ENCODE assay signal across 24 cellular contexts in the genomic region with DNA sequence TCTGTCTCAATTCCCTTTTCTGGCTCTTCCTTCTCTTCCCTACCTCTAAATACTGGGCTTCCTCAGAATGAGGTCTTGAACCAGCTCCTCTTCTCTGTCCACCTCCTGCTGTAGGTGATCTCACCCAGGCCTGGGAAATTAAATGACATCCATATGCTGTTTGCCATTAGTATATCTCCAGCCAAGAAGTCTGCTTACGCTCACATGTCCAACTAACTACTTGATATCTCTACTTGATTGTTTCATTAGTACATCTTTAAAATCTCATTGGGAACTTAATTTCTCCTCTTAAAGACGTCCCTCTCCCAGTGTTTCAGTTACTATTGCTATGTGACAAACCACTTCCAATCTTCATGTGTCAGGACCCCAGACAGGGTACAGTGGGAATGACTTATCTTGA.
"Had no signal": no experiment of that assay in that cellular context is flagged by ENCODE, and none has a peak within 500 bp of the region (broad histone marks: within the 10 kb centered on the region; RNA-seq: fewer than 3 reads in every experiment).

No MANE protein-coding gene starts in this region.

- H3K4me3 ChIP-seq: colonic mucosa, coronary artery, dorsolateral prefrontal cortex, esophagus muscularis mucosa, esophagus squamous epithelium, gastrocnemius medialis, gastroesophageal sphincter, heart left ventricle, heart right ventricle had no signal

- H3K9me3 Mint-ChIP-seq: dendritic cell treated with granulocyte-macrophage colony-stimulating factor and Interleukin-4, amounts not matched to agents 40 ng/mL and 50 ng/mL, for 4 days; effector memory CD8-positive, alpha-beta T cell; endodermal cell had no signal

- H3K4me3 Mint-ChIP-seq: dendritic cell treated with granulocyte-macrophage colony-stimulating factor and Interleukin-4, amounts not matched to agents 40 ng/mL and 50 ng/mL, for 4 days; effector memory CD8-positive, alpha-beta T cell; endodermal cell had no signal

- H3K9me3 ChIP-seq: colonic mucosa, esophagus muscularis mucosa, esophagus squamous epithelium, gastrocnemius medialis, gastroesophageal sphincter, heart left ventricle, heart right ventricle had no signal

- H3K27me3 Mint-ChIP-seq: dendritic cell treated with granulocyte-macrophage colony-stimulating factor and Interleukin-4, amounts not matched to agents 40 ng/mL and 50 ng/mL, for 4 days; effector memory CD8-positive, alpha-beta T cell had no signal

- DNase-seq: colonic mucosa; cortex of kidney; dermis blood vessel endothelial cell; dorsolateral prefrontal cortex; effector CD4-positive, alpha-beta T cell; effector CD8-positive, alpha-beta T cell; effector memory CD4-positive, alpha-beta T cell; effector memory CD8-positive, alpha-beta T cell; endodermal cell; erythroblast; esophagus squamous epithelium; foreskin fibroblast; foreskin keratinocyte; gastrocnemius medialis; glutamatergic neuron; head of caudate nucleus; heart left ventricle; heart right ventricle had no signal

- ATAC-seq: effector memory CD8-positive, alpha-beta T cell; esophagus mucosa; foreskin keratinocyte; gastrocnemius medialis; gastroesophageal sphincter; heart left ventricle; heart right ventricle had no signal

- H3K4me1 ChIP-seq: colonic mucosa had no signal

- H3K27ac Mint-ChIP-seq: dendritic cell treated with granulocyte-macrophage colony-stimulating factor and Interleukin-4, amounts not matched to agents 40 ng/mL and 50 ng/mL, for 4 days; effector memory CD8-positive, alpha-beta T cell; endodermal cell had no signal

- H3K36me3 ChIP-seq: colonic mucosa, esophagus muscularis mucosa, esophagus squamous epithelium, gastrocnemius medialis, gastroesophageal sphincter, heart left ventricle, heart right ventricle had no signal

- H3K27ac ChIP-seq: colonic mucosa, coronary artery, dorsolateral prefrontal cortex, epithelial cell of prostate, esophagus muscularis mucosa, esophagus squamous epithelium, foreskin keratinocyte, gastrocnemius medialis, gastroesophageal sphincter, heart left ventricle, heart right ventricle had no signal

- H3K27me3 ChIP-seq: colonic mucosa, dorsolateral prefrontal cortex, esophagus muscularis mucosa, esophagus squamous epithelium, foreskin keratinocyte, gastrocnemius medialis, gastroesophageal sphincter, heart left ventricle, heart right ventricle had no signal
